Comparison of ENCODE assay signal across 1 cellular context in the genomic region with DNA sequence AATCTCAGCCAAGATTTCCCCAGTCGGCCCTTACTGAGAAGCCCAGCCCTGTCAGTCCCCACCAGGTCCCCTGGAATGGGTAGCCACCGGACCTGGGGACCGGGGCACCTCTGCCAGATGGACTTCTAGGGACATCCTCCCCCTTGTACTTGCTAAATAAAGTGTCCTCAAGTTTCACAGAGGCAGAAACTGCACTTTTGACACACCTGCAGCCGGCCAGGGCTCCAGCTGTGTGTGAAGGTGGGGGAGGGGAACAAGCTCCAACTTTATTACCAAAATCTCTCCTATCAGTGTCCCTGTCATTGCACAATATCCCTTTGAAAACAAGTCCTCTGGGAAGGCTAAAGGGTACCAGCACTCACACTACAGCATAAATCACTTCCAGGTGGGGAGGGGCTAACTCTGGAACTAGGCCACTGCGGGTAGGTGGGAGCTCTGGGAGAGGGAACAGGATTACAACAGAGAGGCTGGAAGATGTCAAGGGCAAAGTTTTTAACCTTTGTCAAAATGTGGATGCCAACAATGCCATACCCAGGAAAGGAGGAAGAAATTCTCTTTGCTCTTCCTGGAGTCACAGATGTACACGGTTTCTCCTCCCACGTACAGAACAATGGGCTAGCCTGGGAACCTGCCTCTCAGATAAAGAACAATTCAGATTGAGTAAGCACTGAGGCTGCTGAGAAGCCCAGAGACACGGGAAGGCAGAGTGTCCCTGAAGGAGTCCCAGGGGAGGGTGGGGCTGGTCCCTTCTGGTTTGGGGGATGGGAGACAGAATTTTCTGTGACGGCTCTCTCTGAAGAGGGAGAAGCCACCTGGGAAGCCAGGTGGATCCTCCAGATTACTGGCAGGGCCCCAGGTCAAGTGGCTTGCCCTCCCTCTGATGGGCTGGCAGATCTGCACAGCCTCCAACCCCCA.
A peak's percentile ranks its signal among the peaks of the same experiment; 100 is the strongest.
TF ChIP-seq lines count a peak whose summit lies in the region.

No MANE protein-coding gene starts in this region.

TF ChIP-seq in GM12878, 131 proteins besides CTCF, POLR2A, EP300 and RAD21 (continued from another document):
- TF ChIP-seq, protein P1, sequence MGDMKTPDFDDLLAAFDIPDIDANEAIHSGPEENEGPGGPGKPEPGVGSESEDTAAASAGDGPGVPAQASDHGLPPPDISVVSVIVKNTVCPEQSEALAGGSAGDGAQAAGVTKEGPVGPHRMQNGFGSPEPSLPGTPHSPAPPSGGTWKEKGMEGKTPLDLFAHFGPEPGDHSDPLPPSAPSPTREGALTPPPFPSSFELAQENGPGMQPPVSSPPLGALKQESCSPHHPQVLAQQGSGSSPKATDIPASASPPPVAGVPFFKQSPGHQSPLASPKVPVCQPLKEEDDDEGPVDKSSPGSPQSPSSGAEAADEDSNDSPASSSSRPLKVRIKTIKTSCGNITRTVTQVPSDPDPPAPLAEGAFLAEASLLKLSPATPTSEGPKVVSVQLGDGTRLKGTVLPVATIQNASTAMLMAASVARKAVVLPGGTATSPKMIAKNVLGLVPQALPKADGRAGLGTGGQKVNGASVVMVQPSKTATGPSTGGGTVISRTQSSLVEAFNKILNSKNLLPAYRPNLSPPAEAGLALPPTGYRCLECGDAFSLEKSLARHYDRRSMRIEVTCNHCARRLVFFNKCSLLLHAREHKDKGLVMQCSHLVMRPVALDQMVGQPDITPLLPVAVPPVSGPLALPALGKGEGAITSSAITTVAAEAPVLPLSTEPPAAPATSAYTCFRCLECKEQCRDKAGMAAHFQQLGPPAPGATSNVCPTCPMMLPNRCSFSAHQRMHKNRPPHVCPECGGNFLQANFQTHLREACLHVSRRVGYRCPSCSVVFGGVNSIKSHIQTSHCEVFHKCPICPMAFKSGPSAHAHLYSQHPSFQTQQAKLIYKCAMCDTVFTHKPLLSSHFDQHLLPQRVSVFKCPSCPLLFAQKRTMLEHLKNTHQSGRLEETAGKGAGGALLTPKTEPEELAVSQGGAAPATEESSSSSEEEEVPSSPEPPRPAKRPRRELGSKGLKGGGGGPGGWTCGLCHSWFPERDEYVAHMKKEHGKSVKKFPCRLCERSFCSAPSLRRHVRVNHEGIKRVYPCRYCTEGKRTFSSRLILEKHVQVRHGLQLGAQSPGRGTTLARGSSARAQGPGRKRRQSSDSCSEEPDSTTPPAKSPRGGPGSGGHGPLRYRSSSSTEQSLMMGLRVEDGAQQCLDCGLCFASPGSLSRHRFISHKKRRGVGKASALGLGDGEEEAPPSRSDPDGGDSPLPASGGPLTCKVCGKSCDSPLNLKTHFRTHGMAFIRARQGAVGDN (IDR thresholded peaks at IDR 0.05) = no peak
- TF ChIP-seq YBX1 (IDR thresholded peaks at IDR 0.05) = no peak
- TF ChIP-seq, protein P2, sequence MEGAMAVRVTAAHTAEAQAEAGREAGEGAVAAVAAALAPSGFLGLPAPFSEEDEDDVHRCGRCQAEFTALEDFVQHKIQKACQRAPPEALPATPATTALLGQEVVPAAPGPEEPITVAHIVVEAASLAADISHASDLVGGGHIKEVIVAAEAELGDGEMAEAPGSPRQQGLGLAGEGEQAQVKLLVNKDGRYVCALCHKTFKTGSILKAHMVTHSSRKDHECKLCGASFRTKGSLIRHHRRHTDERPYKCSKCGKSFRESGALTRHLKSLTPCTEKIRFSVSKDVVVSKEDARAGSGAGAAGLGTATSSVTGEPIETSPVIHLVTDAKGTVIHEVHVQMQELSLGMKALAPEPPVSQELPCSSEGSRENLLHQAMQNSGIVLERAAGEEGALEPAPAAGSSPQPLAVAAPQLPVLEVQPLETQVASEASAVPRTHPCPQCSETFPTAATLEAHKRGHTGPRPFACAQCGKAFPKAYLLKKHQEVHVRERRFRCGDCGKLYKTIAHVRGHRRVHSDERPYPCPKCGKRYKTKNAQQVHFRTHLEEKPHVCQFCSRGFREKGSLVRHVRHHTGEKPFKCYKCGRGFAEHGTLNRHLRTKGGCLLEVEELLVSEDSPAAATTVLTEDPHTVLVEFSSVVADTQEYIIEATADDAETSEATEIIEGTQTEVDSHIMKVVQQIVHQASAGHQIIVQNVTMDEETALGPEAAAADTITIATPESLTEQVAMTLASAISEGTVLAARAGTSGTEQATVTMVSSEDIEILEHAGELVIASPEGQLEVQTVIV (IDR thresholded peaks at IDR 0.05; ENCODE audit: borderline replicate concordance, partially characterized antibody) = no peak
- TF ChIP-seq MEF2B (IDR thresholded peaks at IDR 0.05; ENCODE audit: partially characterized antibody, poor library complexity, severe bottlenecking) = peak; percentile 98
- no peak for TF ChIP-seq NR2F1 (conservative IDR thresholded peaks at IDR 0.05)
- no peak for TF ChIP-seq ZZZ3 (IDR thresholded peaks at IDR 0.05; ENCODE audit: control insufficient read depth, insufficient read length, low read depth)
- no peak for TF ChIP-seq RB1 (IDR thresholded peaks at IDR 0.05; ENCODE audit: borderline replicate concordance)
- no peak for TF ChIP-seq LARP7 (IDR thresholded peaks at IDR 0.05)
- TF ChIP-seq, protein P3, sequence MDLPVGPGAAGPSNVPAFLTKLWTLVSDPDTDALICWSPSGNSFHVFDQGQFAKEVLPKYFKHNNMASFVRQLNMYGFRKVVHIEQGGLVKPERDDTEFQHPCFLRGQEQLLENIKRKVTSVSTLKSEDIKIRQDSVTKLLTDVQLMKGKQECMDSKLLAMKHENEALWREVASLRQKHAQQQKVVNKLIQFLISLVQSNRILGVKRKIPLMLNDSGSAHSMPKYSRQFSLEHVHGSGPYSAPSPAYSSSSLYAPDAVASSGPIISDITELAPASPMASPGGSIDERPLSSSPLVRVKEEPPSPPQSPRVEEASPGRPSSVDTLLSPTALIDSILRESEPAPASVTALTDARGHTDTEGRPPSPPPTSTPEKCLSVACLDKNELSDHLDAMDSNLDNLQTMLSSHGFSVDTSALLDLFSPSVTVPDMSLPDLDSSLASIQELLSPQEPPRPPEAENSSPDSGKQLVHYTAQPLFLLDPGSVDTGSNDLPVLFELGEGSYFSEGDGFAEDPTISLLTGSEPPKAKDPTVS (IDR thresholded peaks at IDR 0.05; ENCODE audit: low read depth, low read length) = no peak
- TF ChIP-seq SMC3 (IDR thresholded peaks at IDR 0.05; ENCODE audit: borderline replicate concordance, low read length) = no peak
